1 cellular context compared by ENCODE assay signal in the genomic region with DNA sequence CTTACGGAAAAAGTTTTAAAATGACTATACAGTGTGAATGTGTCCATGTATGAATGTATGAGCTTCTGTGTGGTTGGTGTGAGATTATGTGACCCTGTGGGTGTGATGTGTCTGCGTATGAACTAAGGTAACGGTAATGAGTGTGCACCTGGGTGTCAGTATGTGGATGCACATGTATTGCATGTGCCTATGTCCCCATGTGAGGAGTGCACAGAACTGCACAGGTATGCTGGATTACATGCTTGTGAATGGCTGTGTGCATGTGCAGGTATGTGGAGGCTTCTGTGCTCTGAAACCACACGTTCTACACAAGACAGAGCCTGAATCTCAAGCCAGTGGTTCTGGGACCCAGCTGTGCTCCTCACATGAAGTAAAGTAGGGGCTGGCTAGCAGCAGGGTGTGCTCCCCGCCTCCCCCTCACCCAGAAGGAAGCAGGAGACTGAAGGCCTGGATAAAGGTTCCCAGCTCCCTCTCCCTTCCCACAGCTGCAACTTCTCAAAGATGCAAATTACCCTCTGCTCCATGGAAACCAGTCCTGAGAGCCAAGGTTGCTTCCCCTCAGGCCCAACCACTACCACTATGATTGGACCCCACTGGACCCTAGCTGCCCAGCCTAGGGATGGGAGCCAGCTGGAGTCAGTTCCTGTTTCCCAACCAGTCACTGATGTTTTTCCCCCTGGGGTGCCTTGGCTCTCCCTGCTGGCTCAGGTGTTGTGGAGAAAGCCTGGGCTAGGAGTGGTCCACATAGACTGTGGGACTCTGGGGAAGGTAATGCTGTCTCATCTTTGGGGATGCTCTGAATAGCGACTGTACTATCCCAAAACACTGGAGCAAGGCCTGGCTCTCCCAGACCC.
TF ChIP-seq lines count a peak whose summit lies in the region.

No MANE protein-coding gene starts in this region.

TF ChIP-seq in WTC11, 78 proteins besides CTCF, POLR2A, EP300 and RAD21 (continued from another document):
- TF ChIP-seq, protein P1, sequence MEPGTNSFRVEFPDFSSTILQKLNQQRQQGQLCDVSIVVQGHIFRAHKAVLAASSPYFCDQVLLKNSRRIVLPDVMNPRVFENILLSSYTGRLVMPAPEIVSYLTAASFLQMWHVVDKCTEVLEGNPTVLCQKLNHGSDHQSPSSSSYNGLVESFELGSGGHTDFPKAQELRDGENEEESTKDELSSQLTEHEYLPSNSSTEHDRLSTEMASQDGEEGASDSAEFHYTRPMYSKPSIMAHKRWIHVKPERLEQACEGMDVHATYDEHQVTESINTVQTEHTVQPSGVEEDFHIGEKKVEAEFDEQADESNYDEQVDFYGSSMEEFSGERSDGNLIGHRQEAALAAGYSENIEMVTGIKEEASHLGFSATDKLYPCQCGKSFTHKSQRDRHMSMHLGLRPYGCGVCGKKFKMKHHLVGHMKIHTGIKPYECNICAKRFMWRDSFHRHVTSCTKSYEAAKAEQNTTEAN (CRISPR knock-in tag; IDR thresholded peaks at IDR 0.05), result no peak
- TF ChIP-seq GRHL2 (CRISPR knock-in tag; IDR thresholded peaks at IDR 0.05; ENCODE audit: insufficient replicate concordance, severe bottlenecking) (no peak), HMGA2 (CRISPR knock-in tag; IDR thresholded peaks at IDR 0.05) (no peak), ATF1 (CRISPR knock-in tag; IDR thresholded peaks at IDR 0.05) (no peak), ETV6 (CRISPR knock-in tag; IDR thresholded peaks at IDR 0.05) (no peak), TEAD4 (CRISPR knock-in tag; IDR thresholded peaks at IDR 0.05) (no peak), ZNF263 (CRISPR knock-in tag; IDR thresholded peaks at IDR 0.05; ENCODE audit: low read depth) (no peak), JAZF1 (CRISPR knock-in tag; IDR thresholded peaks at IDR 0.05) (no peak), OVOL2 (CRISPR knock-in tag; IDR thresholded peaks at IDR 0.05; ENCODE audit: borderline replicate concordance) (no peak), ZNF232 (CRISPR knock-in tag; IDR thresholded peaks at IDR 0.05) (no peak)
- TF ChIP-seq, protein P2, sequence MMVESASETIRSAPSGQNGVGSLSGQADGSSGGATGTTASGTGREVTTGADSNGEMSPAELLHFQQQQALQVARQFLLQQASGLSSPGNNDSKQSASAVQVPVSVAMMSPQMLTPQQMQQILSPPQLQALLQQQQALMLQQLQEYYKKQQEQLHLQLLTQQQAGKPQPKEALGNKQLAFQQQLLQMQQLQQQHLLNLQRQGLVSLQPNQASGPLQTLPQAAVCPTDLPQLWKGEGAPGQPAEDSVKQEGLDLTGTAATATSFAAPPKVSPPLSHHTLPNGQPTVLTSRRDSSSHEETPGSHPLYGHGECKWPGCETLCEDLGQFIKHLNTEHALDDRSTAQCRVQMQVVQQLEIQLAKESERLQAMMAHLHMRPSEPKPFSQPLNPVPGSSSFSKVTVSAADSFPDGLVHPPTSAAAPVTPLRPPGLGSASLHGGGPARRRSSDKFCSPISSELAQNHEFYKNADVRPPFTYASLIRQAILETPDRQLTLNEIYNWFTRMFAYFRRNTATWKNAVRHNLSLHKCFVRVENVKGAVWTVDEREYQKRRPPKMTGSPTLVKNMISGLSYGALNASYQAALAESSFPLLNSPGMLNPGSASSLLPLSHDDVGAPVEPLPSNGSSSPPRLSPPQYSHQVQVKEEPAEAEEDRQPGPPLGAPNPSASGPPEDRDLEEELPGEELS (CRISPR knock-in tag; IDR thresholded peaks at IDR 0.05), result no peak
- TF ChIP-seq, protein P3, sequence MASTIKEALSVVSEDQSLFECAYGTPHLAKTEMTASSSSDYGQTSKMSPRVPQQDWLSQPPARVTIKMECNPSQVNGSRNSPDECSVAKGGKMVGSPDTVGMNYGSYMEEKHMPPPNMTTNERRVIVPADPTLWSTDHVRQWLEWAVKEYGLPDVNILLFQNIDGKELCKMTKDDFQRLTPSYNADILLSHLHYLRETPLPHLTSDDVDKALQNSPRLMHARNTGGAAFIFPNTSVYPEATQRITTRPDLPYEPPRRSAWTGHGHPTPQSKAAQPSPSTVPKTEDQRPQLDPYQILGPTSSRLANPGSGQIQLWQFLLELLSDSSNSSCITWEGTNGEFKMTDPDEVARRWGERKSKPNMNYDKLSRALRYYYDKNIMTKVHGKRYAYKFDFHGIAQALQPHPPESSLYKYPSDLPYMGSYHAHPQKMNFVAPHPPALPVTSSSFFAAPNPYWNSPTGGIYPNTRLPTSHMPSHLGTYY (CRISPR knock-in tag; IDR thresholded peaks at IDR 0.05), result no peak
- TF ChIP-seq, protein P4, sequence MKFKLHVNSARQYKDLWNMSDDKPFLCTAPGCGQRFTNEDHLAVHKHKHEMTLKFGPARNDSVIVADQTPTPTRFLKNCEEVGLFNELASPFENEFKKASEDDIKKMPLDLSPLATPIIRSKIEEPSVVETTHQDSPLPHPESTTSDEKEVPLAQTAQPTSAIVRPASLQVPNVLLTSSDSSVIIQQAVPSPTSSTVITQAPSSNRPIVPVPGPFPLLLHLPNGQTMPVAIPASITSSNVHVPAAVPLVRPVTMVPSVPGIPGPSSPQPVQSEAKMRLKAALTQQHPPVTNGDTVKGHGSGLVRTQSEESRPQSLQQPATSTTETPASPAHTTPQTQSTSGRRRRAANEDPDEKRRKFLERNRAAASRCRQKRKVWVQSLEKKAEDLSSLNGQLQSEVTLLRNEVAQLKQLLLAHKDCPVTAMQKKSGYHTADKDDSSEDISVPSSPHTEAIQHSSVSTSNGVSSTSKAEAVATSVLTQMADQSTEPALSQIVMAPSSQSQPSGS (CRISPR knock-in tag; IDR thresholded peaks at IDR 0.05; ENCODE audit: borderline replicate concordance, low read depth), result no peak
